In genomic region chr1:33074193-33074945, GRCh38 we compare ENCODE assay signal across 21 cellular contexts. TPM values are rescaled to one million over a fixed set of nuclear protein-coding genes. Genes with fewer than 3 reads are reported as not detected.
A peak's percentile ranks its signal among the peaks of the same experiment; 100 is the strongest.
DNase-seq lines count a peak whose midpoint lies in the region; ATAC-seq and TF ChIP-seq lines count a peak whose summit lies in the region.
"Had no signal": no experiment of that assay in that cellular context is flagged by ENCODE, and none has a peak within 500 bp of the region (broad histone marks: within the 10 kb centered on the region; RNA-seq: fewer than 3 reads in every experiment).

No MANE protein-coding gene starts in this region.

- TF ChIP-seq CTCF in omental fat pad (IDR thresholded peaks at IDR 0.05), result no peak

- POLR2A ChIA-PET in naive thymus-derived CD4-positive, alpha-beta T cell (lab: Charles Lee), result no interaction called here

- H3K36me3 ChIP-seq in naive thymus-derived CD4-positive, alpha-beta T cell (ENCODE audit: control insufficient read depth in 2 of 3, insufficient read depth in 3 of 3, low read length in 3 of 3), result no peaks in the 10 kb centered on the region
- H3K36me3 ChIP-seq: heart left ventricle had no signal

- H3K9me3 ChIP-seq in naive thymus-derived CD4-positive, alpha-beta T cell (ENCODE audit: control insufficient read depth in 2 of 3, low read length in 3 of 3), result no peaks in the 10 kb centered on the region
- H3K9me3 ChIP-seq: heart left ventricle had no signal

- H3K4me1 Mint-ChIP-seq in naive thymus-derived CD4-positive, alpha-beta T cell, result peaks cover 0 to 7% (median 0%) of the 10 kb centered on the region in 7 donors

- H3K27me3 Mint-ChIP-seq in naive thymus-derived CD4-positive, alpha-beta T cell, result peaks cover 0 to 14% (median 0%) of the 10 kb centered on the region in 5 donors

- peak; percentile 54 for DNase-seq in COLO829 (ENCODE audit: low spot score)
- peak in 36 of 51 donors; percentile 13 to 90 (median 52) for DNase-seq in hypothalamus (lab: John Stamatoyannopoulos, UW)
- DNase-seq in posterior cingulate gyrus, result peak in 7 of 10 donors; percentile 36 to 96 (median 58)
- DNase-seq in naive thymus-derived CD4-positive, alpha-beta T cell, result no peak
- DNase-seq in stimulated activated naive CD8-positive, alpha-beta T cell treated with anti-CD3 and anti-CD28 coated beads, Interleukin-15, Interleukin-2, amounts not matched to agents 100 U/mL and 50 U/mL, for 24 hours, result no peak
- DNase-seq in omental fat pad (ENCODE audit: low spot score), result no peak
- DNase-seq: activated CD4-positive, alpha-beta T cell treated with anti-CD3 and anti-CD28 coated beads, Interleukin-2, amount 50 U/mL, for 1 hour; activated naive CD4-positive, alpha-beta T cell treated with anti-CD3 and anti-CD28 coated beads, Interleukin-2, amount 10 ng/mL, durations not matched to agents 7 days and 5 days; HCEC 1CT; heart left ventricle; Kasumi-1; NCI-H1694; stimulated activated CD4-positive, alpha-beta T cell treated with anti-CD3 and anti-CD28 coated beads, Interleukin-2, amount 100 ng/mL, for 24 hours had no signal

- CTCF ChIA-PET in naive thymus-derived CD4-positive, alpha-beta T cell (lab: Charles Lee), result no interaction called here

- H3K4me3 ChIP-seq in naive thymus-derived CD4-positive, alpha-beta T cell (ENCODE audit: low read length), result no peak overlapping the region
- H3K4me3 ChIP-seq: heart left ventricle, smooth muscle cell had no signal

- no peak for ATAC-seq in naive thymus-derived CD4-positive, alpha-beta T cell
- no peak for ATAC-seq in stimulated activated naive CD8-positive, alpha-beta T cell treated with anti-CD3 and anti-CD28 coated beads, Interleukin-15, Interleukin-2, amounts not matched to agents 100 U/mL and 50 U/mL, for 24 hours
- no peak for ATAC-seq in omental fat pad (ENCODE audit: low FRiP score)
- ATAC-seq: left lobe of liver had no signal

- H3K36me3 Mint-ChIP-seq in naive thymus-derived CD4-positive, alpha-beta T cell, result peaks cover 0 to 3% (median 0%) of the 10 kb centered on the region in 5 donors
- H3K36me3 Mint-ChIP-seq: activated naive CD4-positive, alpha-beta T cell treated with anti-CD3 and anti-CD28 coated beads, Interleukin-2, amount 10 ng/mL, durations not matched to agents 7 days and 5 days had no signal

- H3K9me3 Mint-ChIP-seq in naive thymus-derived CD4-positive, alpha-beta T cell, result peaks cover 0 to 5% (median 0%) of the 10 kb centered on the region in 11 donors
- H3K9me3 Mint-ChIP-seq: activated naive CD4-positive, alpha-beta T cell treated with anti-CD3 and anti-CD28 coated beads, Interleukin-2, amount 10 ng/mL, durations not matched to agents 7 days and 5 days; activated T-helper 1 cell treated with anti-CD3 and anti-CD28 coated beads, Interleukin-12 subunit alpha, Interleukin-12 subunit beta, Interleukin-2, Interleukin-4 antibody, amounts not matched to agents 30 ng/mL and 10 ng/mL and 1 ng/mL, durations not matched to agents 14 hours and 24 hours and 36 hours; neural crest cell had no signal

- H3K4me1 ChIP-seq in naive thymus-derived CD4-positive, alpha-beta T cell (ENCODE audit: control insufficient read depth in 2 of 2, insufficient read depth in 2 of 2, low read length in 2 of 2), result no peaks in the 10 kb centered on the region

- peak overlapping the region; percentile 94 for H3K27ac ChIP-seq in angular gyrus (ENCODE audit: low read depth, low read length)
- no peak overlapping the region for H3K27ac ChIP-seq in naive thymus-derived CD4-positive, alpha-beta T cell (ENCODE audit: low read depth, low read length)
- H3K27ac ChIP-seq: C4-2B, RWPE1, VCaP had no signal

- H3K27ac Mint-ChIP-seq in naive thymus-derived CD4-positive, alpha-beta T cell, result no peak overlapping the region
- H3K27ac Mint-ChIP-seq: activated naive CD4-positive, alpha-beta T cell treated with anti-CD3 and anti-CD28 coated beads, Interleukin-2, amount 10 ng/mL, durations not matched to agents 7 days and 5 days; activated T-helper 1 cell treated with anti-CD3 and anti-CD28 coated beads, Interleukin-12 subunit alpha, Interleukin-12 subunit beta, Interleukin-2, Interleukin-4 antibody, amounts not matched to agents 30 ng/mL and 10 ng/mL and 1 ng/mL, durations not matched to agents 14 hours and 24 hours and 36 hours had no signal

- intact Hi-C loops in posterior cingulate gyrus (cut with DNase I), result no loop called here
- intact Hi-C loops in naive thymus-derived CD4-positive, alpha-beta T cell (cut with micrococcal nuclease), result no loop called here

- no peaks in the 10 kb centered on the region for H3K27me3 ChIP-seq in naive thymus-derived CD4-positive, alpha-beta T cell (ENCODE audit: control insufficient read depth in 2 of 2, insufficient read depth in 2 of 2, low read length in 2 of 2)
- H3K27me3 ChIP-seq: heart left ventricle had no signal

- no peak overlapping the region for H3K4me3 Mint-ChIP-seq in naive thymus-derived CD4-positive, alpha-beta T cell
- H3K4me3 Mint-ChIP-seq: activated naive CD4-positive, alpha-beta T cell treated with anti-CD3 and anti-CD28 coated beads, Interleukin-2, amount 10 ng/mL, durations not matched to agents 7 days and 5 days; activated T-helper 1 cell treated with anti-CD3 and anti-CD28 coated beads, Interleukin-12 subunit alpha, Interleukin-12 subunit beta, Interleukin-2, Interleukin-4 antibody, amounts not matched to agents 30 ng/mL and 10 ng/mL and 1 ng/mL, durations not matched to agents 14 hours and 24 hours and 36 hours; neural crest cell had no signal

RNA-seq across cellular contexts. Expression of gene AZIN2, which starts 6.6 kb away (rescaled TPM):
- 1 to 10 TPM; 5.3 to 9.6 (median 9.0) TPM for total RNA-seq in naive thymus-derived CD4-positive, alpha-beta T cell
- 1 to 10 TPM; 4.3 to 5.1 TPM for polyA plus RNA-seq in naive thymus-derived CD4-positive, alpha-beta T cell
- total RNA-seq in omental fat pad, result 1 to 10 TPM; 1.8 to 5.3 (median 3.5) TPM

RNA-seq across cellular contexts. Expression of gene AK2, which starts 37.7 kb away (rescaled TPM):
- 100 to 1,000 TPM in 1 of 5 experiments, 10 to 100 TPM in 4; 53.8 to 219 (median 90.2) TPM for total RNA-seq in naive thymus-derived CD4-positive, alpha-beta T cell
- 100 to 1,000 TPM; 113 to 134 TPM for polyA plus RNA-seq in naive thymus-derived CD4-positive, alpha-beta T cell
- total RNA-seq in omental fat pad, result 100 to 1,000 TPM; 146 to 297 (median 161) TPM

Comparison
In these comparisons a context has a peak if more than half of its experiments do, and no peak if none do; other contexts are left out.
1. DNase-seq: peak in COLO829 (single experiment), hypothalamus (36 of 51) and posterior cingulate gyrus (7 of 10); none in naive thymus-derived CD4-positive, alpha-beta T cell (0 of 9), stimulated activated naive CD8-positive, alpha-beta T cell treated with anti-CD3 and anti-CD28 coated beads, Interleukin-15, Interleukin-2, amounts not matched to agents 100 U/mL and 50 U/mL, for 24 hours (single experiment) and omental fat pad (single experiment).